In genomic region chr15:94239474-94239873, GRCh38 we compare ENCODE assay signal across 18 cellular contexts. TPM values are rescaled to one million over a fixed set of nuclear protein-coding genes. Genes with fewer than 3 reads are reported as not detected.
DNase-seq lines count a peak whose midpoint lies in the region; ATAC-seq, FAIRE-seq and TF ChIP-seq lines count a peak whose summit lies in the region.
"Had no signal": no experiment of that assay in that cellular context is flagged by ENCODE, and none has a peak within 500 bp of the region (broad histone marks: within the 10 kb centered on the region; RNA-seq: fewer than 3 reads in every experiment).

No MANE protein-coding gene starts in this region.

- H3K4me3 Mint-ChIP-seq in stimulated activated naive CD8-positive, alpha-beta T cell treated with anti-CD3 and anti-CD28 coated beads, Interleukin-15, Interleukin-2, amounts not matched to agents 100 ng/mL and 50 ng/mL, for 24 hours = no peak overlapping the region
- no peak overlapping the region for H3K4me3 Mint-ChIP-seq in memory B cell
- H3K4me3 Mint-ChIP-seq in type B pancreatic cell = peak overlapping the region; percentile 10
- H3K4me3 Mint-ChIP-seq: activated naive CD8-positive, alpha-beta T cell treated with anti-CD3 and anti-CD28 coated beads, Interleukin-2, amount 10 ng/mL, durations not matched to agents 7 days and 5 days had no signal

- no peak for ATAC-seq in stimulated activated naive CD8-positive, alpha-beta T cell treated with anti-CD3 and anti-CD28 coated beads, Interleukin-15, Interleukin-2, amounts not matched to agents 100 U/mL and 50 U/mL, for 24 hours
- no peak for ATAC-seq in memory B cell (ENCODE audit: low read depth)
- ATAC-seq: SK-N-SH treated with all-trans-retinoic acid at 6 μM for 48 hours had no signal

- TF ChIP-seq POLR2A in breast epithelium (IDR thresholded peaks at IDR 0.05) = no peak

- no peaks in the 10 kb centered on the region for H3K27me3 ChIP-seq in breast epithelium
- H3K27me3 ChIP-seq: upper lobe of left lung had no signal

- DNase-seq in stimulated activated naive CD8-positive, alpha-beta T cell treated with anti-CD3 and anti-CD28 coated beads, Interleukin-15, Interleukin-2, amounts not matched to agents 100 U/mL and 50 U/mL, for 24 hours = no peak
- DNase-seq in breast epithelium (ENCODE audit: low spot score in 2 of 2) (no peak), memory B cell (ENCODE audit: low spot score in 2 of 2) (no peak), type B pancreatic cell (ENCODE audit: extremely low spot score, unreplicated experiment) (no peak), urothelium cell line (ENCODE audit: low spot score) (no peak), caudate nucleus (lab: John Stamatoyannopoulos, UW) (no peak)
- no peak for DNase-seq in stimulated activated CD4-positive, alpha-beta T cell treated with anti-CD3 and anti-CD28 coated beads, Interleukin-2, amount 100 ng/mL, for 24 hours
- DNase-seq: activated CD4-positive, CD25-positive, alpha-beta regulatory T cell; activated naive CD8-positive, alpha-beta T cell treated with anti-CD3 and anti-CD28 coated beads, Interleukin-2, amount 10 ng/mL, durations not matched to agents 7 days and 5 days; cerebellar nuclear complex; DMS 273 treated with DMSO at 0.1 percent for 48 hours; NCI-H1436 treated with DMSO at 0.1 percent for 48 hours; NCI-H345; OCI-M1; upper lobe of left lung had no signal

- peak overlapping the region; percentile 53 to 69 for H3K27ac ChIP-seq in breast epithelium
- no peak overlapping the region for H3K27ac ChIP-seq in caudate nucleus (ENCODE audit: low read depth, low read length)
- H3K27ac ChIP-seq: upper lobe of left lung had no signal

- H3K36me3 Mint-ChIP-seq in stimulated activated naive CD8-positive, alpha-beta T cell treated with anti-CD3 and anti-CD28 coated beads, Interleukin-15, Interleukin-2, amounts not matched to agents 100 ng/mL and 50 ng/mL, for 24 hours (ENCODE audit: low read depth) = peaks cover 13% of the 10 kb centered on the region
- H3K36me3 Mint-ChIP-seq in memory B cell (peaks cover 3% of the 10 kb centered on the region), type B pancreatic cell (no peaks in the 10 kb centered on the region)

- H3K9me3 ChIP-seq in breast epithelium = no peaks in the 10 kb centered on the region
- H3K9me3 ChIP-seq: upper lobe of left lung had no signal

- peak overlapping the region; percentile 34 for H3K27ac Mint-ChIP-seq in stimulated activated naive CD8-positive, alpha-beta T cell treated with anti-CD3 and anti-CD28 coated beads, Interleukin-15, Interleukin-2, amounts not matched to agents 100 ng/mL and 50 ng/mL, for 24 hours
- H3K27ac Mint-ChIP-seq in memory B cell (peak overlapping the region; percentile 45), type B pancreatic cell (peak overlapping the region; percentile 30)
- H3K27ac Mint-ChIP-seq: activated naive CD8-positive, alpha-beta T cell treated with anti-CD3 and anti-CD28 coated beads, Interleukin-2, amount 10 ng/mL, durations not matched to agents 7 days and 5 days had no signal

- H3K9me3 Mint-ChIP-seq in stimulated activated naive CD8-positive, alpha-beta T cell treated with anti-CD3 and anti-CD28 coated beads, Interleukin-15, Interleukin-2, amounts not matched to agents 100 ng/mL and 50 ng/mL, for 24 hours = no peaks in the 10 kb centered on the region
- H3K9me3 Mint-ChIP-seq in memory B cell (no peaks in the 10 kb centered on the region), type B pancreatic cell (peaks cover 5% of the 10 kb centered on the region)
- H3K9me3 Mint-ChIP-seq: activated naive CD8-positive, alpha-beta T cell treated with anti-CD3 and anti-CD28 coated beads, Interleukin-2, amount 10 ng/mL, durations not matched to agents 7 days and 5 days had no signal

- no peaks in the 10 kb centered on the region for H3K27me3 Mint-ChIP-seq in stimulated activated naive CD8-positive, alpha-beta T cell treated with anti-CD3 and anti-CD28 coated beads, Interleukin-15, Interleukin-2, amounts not matched to agents 100 ng/mL and 50 ng/mL, for 24 hours
- H3K27me3 Mint-ChIP-seq in memory B cell = no peaks in the 10 kb centered on the region
- no peaks in the 10 kb centered on the region for H3K27me3 Mint-ChIP-seq in type B pancreatic cell
- H3K27me3 Mint-ChIP-seq: activated naive CD8-positive, alpha-beta T cell treated with anti-CD3 and anti-CD28 coated beads, Interleukin-2, amount 10 ng/mL, durations not matched to agents 7 days and 5 days had no signal

- H3K4me3 ChIP-seq in breast epithelium = no peak overlapping the region
- H3K4me3 ChIP-seq: upper lobe of left lung had no signal

- intact Hi-C loops in breast epithelium (cut with DNase I; ENCODE audit: low total_unique reads) = no loop called here

- no peak for TF ChIP-seq CTCF in breast epithelium (IDR thresholded peaks at IDR 0.05)
- no peak for TF ChIP-seq CTCF in type B pancreatic cell (conservative IDR thresholded peaks at IDR 0.05)

- peaks cover 72% of the 10 kb centered on the region for H3K4me1 Mint-ChIP-seq in stimulated activated naive CD8-positive, alpha-beta T cell treated with anti-CD3 and anti-CD28 coated beads, Interleukin-15, Interleukin-2, amounts not matched to agents 100 ng/mL and 50 ng/mL, for 24 hours (ENCODE audit: low read depth)
- H3K4me1 Mint-ChIP-seq in memory B cell (peaks cover 32% of the 10 kb centered on the region), type B pancreatic cell (ENCODE audit: unreplicated experiment) (peaks cover 10% of the 10 kb centered on the region)

- no peaks in the 10 kb centered on the region for H3K36me3 ChIP-seq in breast epithelium
- H3K36me3 ChIP-seq: upper lobe of left lung had no signal

- no peaks in the 10 kb centered on the region for H3K4me1 ChIP-seq in breast epithelium

- no peak for FAIRE-seq in urothelium cell line (lab: Jason Lieb, UNC)

RNA-seq across cellular contexts. Expression of gene MCTP2, which starts 8.1 kb away (rescaled TPM):
- total RNA-seq in breast epithelium (10 to 100 TPM in 2 of 3 donors, 1 to 10 TPM in 1; 6.4 to 46.2 (median 25.9) TPM), type B pancreatic cell (ENCODE audit: low replicate concordance) (4.8 and 10.5 TPM in 2 replicates)
- total RNA-seq: LHCN-M2 had no signal
